2 cellular contexts compared by ENCODE assay signal in the genomic region with DNA sequence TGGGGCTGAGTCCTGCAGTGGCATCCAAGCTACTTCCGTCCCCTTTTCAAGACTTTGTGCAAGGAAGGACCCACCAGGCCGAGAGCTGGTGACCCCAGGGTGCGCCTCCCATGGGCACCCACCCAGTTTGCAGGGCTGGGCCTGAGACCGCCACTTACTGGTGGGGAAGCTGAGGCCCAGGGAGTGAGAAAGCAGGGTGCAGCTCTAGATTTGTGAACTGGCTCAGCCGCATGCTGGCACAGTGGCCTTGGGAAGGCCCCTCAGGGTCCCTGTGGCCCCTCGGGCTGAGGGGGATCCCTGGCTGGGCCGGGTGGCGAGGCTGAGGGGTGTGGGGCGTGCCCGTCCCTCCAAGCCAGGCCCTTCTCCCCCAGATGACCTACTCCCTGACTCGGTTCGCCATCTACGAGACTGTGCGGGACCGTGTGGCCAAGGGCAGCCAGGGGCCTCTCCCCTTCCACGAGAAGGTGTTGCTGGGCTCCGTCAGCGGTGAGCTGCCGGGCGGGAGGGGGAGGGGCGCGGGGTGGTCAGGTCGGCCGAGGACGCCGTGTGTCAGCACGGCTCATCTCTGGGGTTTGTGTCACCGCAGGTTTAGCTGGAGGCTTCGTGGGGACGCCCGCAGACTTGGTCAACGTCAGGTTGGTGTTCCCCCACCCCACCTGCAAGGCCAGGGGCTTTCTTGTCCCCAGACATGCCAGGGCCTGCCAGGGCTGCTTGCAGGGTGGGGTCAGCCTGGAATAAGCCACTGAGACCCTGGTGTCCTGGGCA.
TF ChIP-seq lines count a peak whose summit lies in the region.

No MANE protein-coding gene starts in this region.

TF ChIP-seq in IMR-90, 13 proteins besides CTCF, POLR2A, EP300 and RAD21:
- TF ChIP-seq FOS (IDR thresholded peaks at IDR 0.05; ENCODE audit: low read depth, low read length) (no peak), CEBPB (IDR thresholded peaks at IDR 0.05; ENCODE audit: low read depth, low read length) (no peak), RCOR1 (IDR thresholded peaks at IDR 0.05; ENCODE audit: insufficient replicate concordance, low read length) (no peak), MAFK (IDR thresholded peaks at IDR 0.05; ENCODE audit: low read depth, low read length) (no peak), CHD1 (IDR thresholded peaks at IDR 0.05; ENCODE audit: low read depth, low read length) (no peak), NFE2L2 (IDR thresholded peaks at IDR 0.05; ENCODE audit: low read depth, low read length) (no peak), RFX5 (IDR thresholded peaks at IDR 0.05; ENCODE audit: low read depth, low read length) (no peak)
- TF ChIP-seq, protein P1, sequence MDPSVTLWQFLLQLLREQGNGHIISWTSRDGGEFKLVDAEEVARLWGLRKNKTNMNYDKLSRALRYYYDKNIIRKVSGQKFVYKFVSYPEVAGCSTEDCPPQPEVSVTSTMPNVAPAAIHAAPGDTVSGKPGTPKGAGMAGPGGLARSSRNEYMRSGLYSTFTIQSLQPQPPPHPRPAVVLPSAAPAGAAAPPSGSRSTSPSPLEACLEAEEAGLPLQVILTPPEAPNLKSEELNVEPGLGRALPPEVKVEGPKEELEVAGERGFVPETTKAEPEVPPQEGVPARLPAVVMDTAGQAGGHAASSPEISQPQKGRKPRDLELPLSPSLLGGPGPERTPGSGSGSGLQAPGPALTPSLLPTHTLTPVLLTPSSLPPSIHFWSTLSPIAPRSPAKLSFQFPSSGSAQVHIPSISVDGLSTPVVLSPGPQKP (IDR thresholded peaks at IDR 0.05; ENCODE audit: borderline replicate concordance, low read depth, low read length), result no peak

TF ChIP-seq in GM12878, 131 proteins besides CTCF, POLR2A, EP300 and RAD21:
- TF ChIP-seq, protein P2, sequence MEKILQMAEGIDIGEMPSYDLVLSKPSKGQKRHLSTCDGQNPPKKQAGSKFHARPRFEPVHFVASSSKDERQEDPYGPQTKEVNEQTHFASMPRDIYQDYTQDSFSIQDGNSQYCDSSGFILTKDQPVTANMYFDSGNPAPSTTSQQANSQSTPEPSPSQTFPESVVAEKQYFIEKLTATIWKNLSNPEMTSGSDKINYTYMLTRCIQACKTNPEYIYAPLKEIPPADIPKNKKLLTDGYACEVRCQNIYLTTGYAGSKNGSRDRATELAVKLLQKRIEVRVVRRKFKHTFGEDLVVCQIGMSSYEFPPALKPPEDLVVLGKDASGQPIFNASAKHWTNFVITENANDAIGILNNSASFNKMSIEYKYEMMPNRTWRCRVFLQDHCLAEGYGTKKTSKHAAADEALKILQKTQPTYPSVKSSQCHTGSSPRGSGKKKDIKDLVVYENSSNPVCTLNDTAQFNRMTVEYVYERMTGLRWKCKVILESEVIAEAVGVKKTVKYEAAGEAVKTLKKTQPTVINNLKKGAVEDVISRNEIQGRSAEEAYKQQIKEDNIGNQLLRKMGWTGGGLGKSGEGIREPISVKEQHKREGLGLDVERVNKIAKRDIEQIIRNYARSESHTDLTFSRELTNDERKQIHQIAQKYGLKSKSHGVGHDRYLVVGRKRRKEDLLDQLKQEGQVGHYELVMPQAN (conservative IDR thresholded peaks at IDR 0.05), result no peak
- TF ChIP-seq CBFB (IDR thresholded peaks at IDR 0.05; ENCODE audit: low read depth) (no peak), ASH2L (IDR thresholded peaks at IDR 0.05; ENCODE audit: borderline replicate concordance, low read depth) (no peak), CBX5 (IDR thresholded peaks at IDR 0.05; ENCODE audit: low read depth) (no peak), DPF2 (IDR thresholded peaks at IDR 0.05) (no peak)
- TF ChIP-seq, protein P3, sequence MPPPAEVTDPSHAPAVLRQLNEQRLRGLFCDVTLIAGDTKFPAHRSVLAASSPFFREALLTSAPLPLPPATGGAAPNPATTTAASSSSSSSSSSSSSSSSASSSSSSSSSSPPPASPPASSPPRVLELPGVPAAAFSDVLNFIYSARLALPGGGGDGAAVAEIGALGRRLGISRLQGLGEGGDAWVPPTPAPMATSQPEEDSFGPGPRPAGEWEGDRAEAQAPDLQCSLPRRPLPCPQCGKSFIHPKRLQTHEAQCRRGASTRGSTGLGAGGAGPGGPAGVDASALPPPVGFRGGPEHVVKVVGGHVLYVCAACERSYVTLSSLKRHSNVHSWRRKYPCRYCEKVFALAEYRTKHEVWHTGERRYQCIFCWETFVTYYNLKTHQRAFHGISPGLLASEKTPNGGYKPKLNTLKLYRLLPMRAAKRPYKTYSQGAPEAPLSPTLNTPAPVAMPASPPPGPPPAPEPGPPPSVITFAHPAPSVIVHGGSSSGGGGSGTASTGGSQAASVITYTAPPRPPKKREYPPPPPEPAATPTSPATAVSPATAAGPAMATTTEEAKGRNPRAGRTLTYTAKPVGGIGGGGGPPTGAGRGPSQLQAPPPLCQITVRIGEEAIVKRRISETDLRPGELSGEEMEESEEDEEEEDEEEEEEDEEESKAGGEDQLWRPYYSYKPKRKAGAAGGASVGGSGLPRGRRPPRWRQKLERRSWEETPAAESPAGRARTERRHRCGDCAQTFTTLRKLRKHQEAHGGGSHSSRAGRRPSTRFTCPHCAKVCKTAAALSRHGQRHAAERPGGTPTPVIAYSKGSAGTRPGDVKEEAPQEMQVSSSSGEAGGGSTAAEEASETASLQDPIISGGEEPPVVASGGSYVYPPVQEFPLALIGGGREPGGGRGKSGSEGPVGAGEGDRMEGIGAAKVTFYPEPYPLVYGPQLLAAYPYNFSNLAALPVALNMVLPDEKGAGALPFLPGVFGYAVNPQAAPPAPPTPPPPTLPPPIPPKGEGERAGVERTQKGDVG (CRISPR knock-in tag; IDR thresholded peaks at IDR 0.05), result no peak
